Comparison of ENCODE assay signal across 3 cellular contexts in genomic region chr12:111803851-111804250, GRCh38.
"Had no signal": no experiment of that assay in that cellular context is flagged by ENCODE, and none has a peak within 500 bp of the region (broad histone marks: within the 10 kb centered on the region; RNA-seq: fewer than 3 reads in every experiment).

No MANE protein-coding gene starts in this region.

- H3K4me3 ChIP-seq: GM12878 had no signal

- DNase-seq: GDM1, GF-D8 had no signal

- ATAC-seq: GM12878 had no signal
